Comparison of ENCODE assay signal across 9 cellular contexts in genomic region chr19:55172741-55173140, GRCh38. TPM values are rescaled to one million over a fixed set of nuclear protein-coding genes. Genes with fewer than 3 reads are reported as not detected.
A peak's percentile ranks its signal among the peaks of the same experiment; 100 is the strongest.
DNase-seq lines count a peak whose midpoint lies in the region; ATAC-seq and TF ChIP-seq lines count a peak whose summit lies in the region.
"Had no signal": no experiment of that assay in that cellular context is flagged by ENCODE, and none has a peak within 500 bp of the region (broad histone marks: within the 10 kb centered on the region; RNA-seq: fewer than 3 reads in every experiment).

No MANE protein-coding gene starts in this region.

- intact Hi-C loops in spleen (cut with DNase I; ENCODE audit: low total_unique reads) = no loop called here

- H3K4me1 Mint-ChIP-seq in activated T-cell treated with anti-CD3 and anti-CD28 coated beads, Interleukin-2, amount 50 U/mL, for 72 hours (ENCODE audit: low read depth) = peaks cover 17% of the 10 kb centered on the region
- peaks cover 26% of the 10 kb centered on the region for H3K4me1 Mint-ChIP-seq in stimulated activated naive CD8-positive, alpha-beta T cell treated with anti-CD3 and anti-CD28 coated beads, Interleukin-15, amount 100 ng/mL, for 72 hours

- no peaks in the 10 kb centered on the region for H3K9me3 Mint-ChIP-seq in activated T-cell treated with anti-CD3 and anti-CD28 coated beads, Interleukin-2, amount 50 U/mL, for 72 hours
- H3K9me3 Mint-ChIP-seq in stimulated activated naive CD8-positive, alpha-beta T cell treated with anti-CD3 and anti-CD28 coated beads, Interleukin-15, amount 100 ng/mL, for 72 hours = peaks cover 0 to 7% of the 10 kb centered on the region in 2 donors

- WGBS in spleen, 5 donors = 16 to 35% (median 23%) methylated on average over 12 of the region's 12 CpGs

- H3K27me3 ChIP-seq in foreskin keratinocyte (no peaks in the 10 kb centered on the region), spleen (replicated peaks in 1 of 7) (peaks cover 11 to 100% (median 84%) of the 10 kb centered on the region in 7 donors)

- no peak for TF ChIP-seq POLR2A in spleen (IDR thresholded peaks at IDR 0.05)

- peaks cover 0 to 3% of the 10 kb centered on the region in 2 donors for H3K36me3 Mint-ChIP-seq in activated T-cell treated with anti-CD3 and anti-CD28 coated beads, Interleukin-2, amount 50 U/mL, for 72 hours (ENCODE audit: insufficient read depth in 2 of 2)

- no peak for TF ChIP-seq CTCF in VCaP (conservative IDR thresholded peaks at IDR 0.05)
- peak; percentile 60 for TF ChIP-seq CTCF in foreskin keratinocyte (conservative IDR thresholded peaks at IDR 0.05)
- no peak for TF ChIP-seq CTCF in spleen (IDR thresholded peaks at IDR 0.05 in 8 of 11, conservative IDR thresholded peaks at IDR 0.05 in 3 of 11)

- no peak overlapping the region for H3K27ac Mint-ChIP-seq in activated T-cell treated with anti-CD3 and anti-CD28 coated beads, Interleukin-2, amount 50 U/mL, for 72 hours
- no peak overlapping the region for H3K27ac Mint-ChIP-seq in stimulated activated naive CD8-positive, alpha-beta T cell treated with anti-CD3 and anti-CD28 coated beads, Interleukin-15, amount 100 ng/mL, for 72 hours

- no peak for ATAC-seq in activated T-cell treated with anti-CD3 and anti-CD28 coated beads, Interleukin-2, amount 50 U/mL, for 72 hours (replicated peaks in 1 of 2)
- ATAC-seq in foreskin keratinocyte = peak; percentile 69
- no peak for ATAC-seq in stimulated activated naive CD8-positive, alpha-beta T cell treated with anti-CD3 and anti-CD28 coated beads, Interleukin-15, amount 100 ng/mL, for 72 hours

- DNase-seq in activated T-cell treated with anti-CD3 and anti-CD28 coated beads, Interleukin-2, amount 50 U/mL, for 72 hours = no peak
- DNase-seq in activated T-cell treated with anti-CD3 and anti-CD28 coated beads, Interleukin-2, amount 50 U/mL, for 1 hour = no peak
- DNase-seq in foreskin keratinocyte (peak; percentile 44 to 66), spleen (no peak), germinal center (ENCODE audit: low spot score) (no peak)
- no peak for DNase-seq in stimulated activated naive CD8-positive, alpha-beta T cell treated with anti-CD3 and anti-CD28 coated beads, Interleukin-15, amount 100 ng/mL, for 72 hours
- no peak for DNase-seq in stimulated activated CD4-positive, alpha-beta T cell treated with anti-CD3 and anti-CD28 coated beads, Interleukin-2, amount 100 ng/mL, for 48 hours
- DNase-seq: SIG-M5 had no signal

- peaks cover 72% of the 10 kb centered on the region for H3K27me3 Mint-ChIP-seq in activated T-cell treated with anti-CD3 and anti-CD28 coated beads, Interleukin-2, amount 50 U/mL, for 72 hours (ENCODE audit: low read depth)
- H3K27me3 Mint-ChIP-seq in stimulated activated naive CD8-positive, alpha-beta T cell treated with anti-CD3 and anti-CD28 coated beads, Interleukin-15, amount 100 ng/mL, for 72 hours = peaks cover 94% of the 10 kb centered on the region

- peak overlapping the region; percentile 76; the same call in 1 of the 2 replicates for H3K27ac ChIP-seq in VCaP
- peak overlapping the region; percentile 71 for H3K27ac ChIP-seq in foreskin keratinocyte
- H3K27ac ChIP-seq in spleen = no peak overlapping the region

- peak overlapping the region; percentile 74 to 76 for H3K4me3 Mint-ChIP-seq in activated T-cell treated with anti-CD3 and anti-CD28 coated beads, Interleukin-2, amount 50 U/mL, for 72 hours
- H3K4me3 Mint-ChIP-seq in stimulated activated naive CD8-positive, alpha-beta T cell treated with anti-CD3 and anti-CD28 coated beads, Interleukin-15, amount 100 ng/mL, for 72 hours = peak overlapping the region; percentile 75

- H3K4me1 ChIP-seq in foreskin keratinocyte (no peaks in the 10 kb centered on the region), spleen (peaks cover 5 to 22% (median 15%) of the 10 kb centered on the region in 6 donors)

- peak overlapping the region in 1 of 8 donors; percentile 71 for H3K4me3 ChIP-seq in spleen

- H3K9me3 ChIP-seq in spleen = peaks cover 0 to 4% (median 0%) of the 10 kb centered on the region in 8 donors

- no peaks in the 10 kb centered on the region for H3K36me3 ChIP-seq in spleen

RNA-seq across cellular contexts. Expression of gene DNAAF3, which starts 6.3 kb away (rescaled TPM):
- total RNA-seq in activated T-cell treated with anti-CD3 and anti-CD28 coated beads, Interleukin-2, amount 50 U/mL, for 72 hours = under 1 TPM; 0.46 TPM
- 7.3 and 9.1 TPM in 2 replicates for total RNA-seq in foreskin keratinocyte
- 10.2 and 11.4 TPM in 2 replicates for polyA plus RNA-seq in foreskin keratinocyte
- total RNA-seq in spleen = 1 to 10 TPM in 2 of 7 donors, under 1 TPM in 3, not detected in 2; 0.68 to 1.1 (median 0.76) TPM
- polyA plus RNA-seq in spleen = under 1 TPM; 0.28 to 0.45 (median 0.36) TPM

RNA-seq across cellular contexts. Expression of gene SYT5, which starts 7.3 kb away (rescaled TPM):
- total RNA-seq in activated T-cell treated with anti-CD3 and anti-CD28 coated beads, Interleukin-2, amount 50 U/mL, for 72 hours = 1 to 10 TPM in 1 of 2 donors, under 1 TPM in 1; 0.44 to 1.9 TPM
- total RNA-seq in foreskin keratinocyte (0.32 and 0.34 TPM in 2 replicates), spleen (1 to 10 TPM in 1 of 7 donors, not detected in 6; 1.4 TPM)
- polyA plus RNA-seq in foreskin keratinocyte (0.13 and 0.24 TPM in 2 replicates), spleen (under 1 TPM; 0.06 to 0.23 (median 0.13) TPM)

RNA-seq across cellular contexts. Expression of gene TNNI3, which starts 15.2 kb away (rescaled TPM):
- under 1 TPM in 1 of 2 donors, not detected in 1; 0.91 TPM for total RNA-seq in activated T-cell treated with anti-CD3 and anti-CD28 coated beads, Interleukin-2, amount 50 U/mL, for 72 hours
- 5.3 and 5.4 TPM in 2 replicates for total RNA-seq in foreskin keratinocyte
- polyA plus RNA-seq in foreskin keratinocyte = 8.9 and 9.1 TPM in 2 replicates
- total RNA-seq in spleen = not detected
- polyA plus RNA-seq in spleen = under 1 TPM; 0.15 to 0.74 (median 0.70) TPM

RNA-seq across cellular contexts. Expression of gene TNNT1, which starts 23.7 kb away (rescaled TPM):
- total RNA-seq in activated T-cell treated with anti-CD3 and anti-CD28 coated beads, Interleukin-2, amount 50 U/mL, for 72 hours = 1 to 10 TPM in 1 of 2 donors, under 1 TPM in 1; 0.49 to 1.3 TPM
- total RNA-seq in foreskin keratinocyte (134 and 199 TPM in 2 replicates), spleen (1 to 10 TPM in 4 of 7 donors, not detected in 3; 1.3 to 5.4 (median 2.6) TPM)
- polyA plus RNA-seq in foreskin keratinocyte (157 and 208 TPM in 2 replicates), spleen (1 to 10 TPM in 1 of 3 donors, under 1 TPM in 2; 0.26 to 6.2 (median 0.94) TPM)

RNA-seq across cellular contexts. Expression of gene PTPRH, which starts 36.6 kb away (rescaled TPM):
- not detected for total RNA-seq in activated T-cell treated with anti-CD3 and anti-CD28 coated beads, Interleukin-2, amount 50 U/mL, for 72 hours
- total RNA-seq in foreskin keratinocyte = 0.11 and 0.17 TPM in 2 replicates
- polyA plus RNA-seq in foreskin keratinocyte = 0.04 and 0.06 TPM in 2 replicates
- total RNA-seq in spleen = 10 to 100 TPM; 36.8 to 97.9 (median 53.8) TPM
- 10 to 100 TPM in 2 of 3 donors, 1 to 10 TPM in 1; 6.5 to 31.7 (median 14.9) TPM for polyA plus RNA-seq in spleen

Comparison
In these comparisons a context has a peak if more than half of its experiments do, and no peak if none do; other contexts are left out.
1. DNase-seq: peak in foreskin keratinocyte (2 of 2); none in activated T-cell treated with anti-CD3 and anti-CD28 coated beads, Interleukin-2, amount 50 U/mL, for 72 hours (0 of 2), activated T-cell treated with anti-CD3 and anti-CD28 coated beads, Interleukin-2, amount 50 U/mL, for 1 hour (single experiment), stimulated activated naive CD8-positive, alpha-beta T cell treated with anti-CD3 and anti-CD28 coated beads, Interleukin-15, amount 100 ng/mL, for 72 hours (0 of 2), spleen (single experiment), germinal center (single experiment) and stimulated activated CD4-positive, alpha-beta T cell treated with anti-CD3 and anti-CD28 coated beads, Interleukin-2, amount 100 ng/mL, for 48 hours (0 of 2).
2. H3K27ac ChIP-seq: peak in VCaP (single experiment) and foreskin keratinocyte (single experiment); none in spleen (0 of 8).